In the genomic region with DNA sequence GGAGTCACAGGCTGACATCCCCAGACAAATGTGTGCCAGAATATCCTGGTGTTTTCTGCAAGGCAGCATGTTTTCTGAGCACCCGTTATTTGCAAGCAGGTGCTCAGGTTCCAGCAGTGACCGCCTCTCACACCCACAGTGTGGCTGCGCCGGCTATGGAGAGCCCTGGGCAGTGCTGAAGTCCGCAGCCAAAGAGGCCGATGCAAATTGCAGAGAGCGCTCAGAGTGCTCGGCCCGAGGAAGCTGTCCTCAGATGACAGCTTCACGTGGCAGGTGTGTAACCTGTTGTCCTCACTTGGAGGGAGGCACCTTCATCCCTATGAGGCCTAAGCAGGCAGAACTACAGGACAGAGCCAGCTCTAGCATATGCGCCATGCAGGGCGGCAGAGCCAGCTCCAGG, we compare ENCODE assay signal across 27 cellular contexts.
"Had no signal": no experiment of that assay in that cellular context is flagged by ENCODE, and none has a peak within 500 bp of the region (broad histone marks: within the 10 kb centered on the region; RNA-seq: fewer than 3 reads in every experiment).

No MANE protein-coding gene starts in this region.

- H3K9me3 ChIP-seq: gastrocnemius medialis, heart left ventricle had no signal

- H3K4me1 ChIP-seq: foreskin keratinocyte, gastrocnemius medialis, heart left ventricle had no signal

- H3K27me3 ChIP-seq: brain microvascular endothelial cell, dorsolateral prefrontal cortex, foreskin keratinocyte had no signal

- FAIRE-seq: astrocyte, bronchial epithelial cell had no signal

- ATAC-seq: activated CD4-positive, alpha-beta T cell treated with anti-CD3 and anti-CD28 coated beads for 36 hours; activated CD8-positive, alpha-beta memory T cell treated with anti-CD3 and anti-CD28 coated beads, Interleukin-2, amount 10 ng/mL, durations not matched to agents 7 days and 5 days; activated CD8-positive, alpha-beta T cell treated with anti-CD3 and anti-CD28 coated beads, Interleukin-2, amount 10 ng/mL, durations not matched to agents 7 days and 5 days; esophagus mucosa; foreskin keratinocyte; gastrocnemius medialis; heart left ventricle had no signal

- H3K27ac ChIP-seq: brain microvascular endothelial cell, coronary artery, dorsolateral prefrontal cortex, foreskin keratinocyte, gastrocnemius medialis, heart left ventricle, WERI-Rb-1 had no signal

- DNase-seq: activated CD4-positive, alpha-beta memory T cell treated with anti-CD3 and anti-CD28 coated beads for 36 hours; activated CD4-positive, alpha-beta T cell treated with anti-CD3 and anti-CD28 coated beads for 36 hours; activated CD4-positive, alpha-beta T cell treated with anti-CD3 and anti-CD28 coated beads, Interleukin-2, amount 10 ng/mL, durations not matched to agents 24 days and 14 days; activated CD4-positive, CD25-positive, alpha-beta regulatory T cell; activated CD4-positive, CD25-positive, alpha-beta regulatory T cell treated with anti-CD3 and anti-CD28 coated beads, Interleukin-2, amount 50 U/mL, for 72 hours; activated CD8-positive, alpha-beta memory T cell treated with anti-CD3 and anti-CD28 coated beads, Interleukin-2, amount 10 ng/mL, durations not matched to agents 7 days and 5 days; activated CD8-positive, alpha-beta memory T cell treated with anti-CD3 and anti-CD28 coated beads, Interleukin-2, amount 50 U/mL, for 4 hours; activated CD8-positive, alpha-beta T cell treated with anti-CD3 and anti-CD28 coated beads, Interleukin-2, amount 10 ng/mL, durations not matched to agents 7 days and 5 days; activated gamma-delta T cell treated with Interleukin-2 at 50 U/mL for 16 hours; activated naive CD4-positive, alpha-beta T cell treated with anti-CD3 and anti-CD28 coated beads, Interleukin-2, amount 50 U/mL, for 16 hours; activated naive CD4-positive, alpha-beta T cell treated with Interleukin-2 at 50 U/mL for 16 hours; activated T-cell treated with anti-CD3 and anti-CD28 coated beads, Interleukin-2, amount 50 U/mL, for 1 hour; amniotic stem cell; anterior cingulate cortex; brain microvascular endothelial cell; effector memory CD4-positive, alpha-beta T cell; foreskin keratinocyte; gastrocnemius medialis; glutamatergic neuron; heart left ventricle; T-helper 2 cell; WERI-Rb-1 had no signal

- H3K36me3 ChIP-seq: brain microvascular endothelial cell, gastrocnemius medialis, WERI-Rb-1 had no signal

- H3K4me3 ChIP-seq: coronary artery, dorsolateral prefrontal cortex, gastrocnemius medialis, heart left ventricle had no signal
